ENCODE assay signal across 9 cellular contexts in genomic region chr19:49678970-49679831, GRCh38.
A peak's percentile ranks its signal among the peaks of the same experiment; 100 is the strongest.
DNase-seq lines count a peak whose midpoint lies in the region; TF ChIP-seq lines count a peak whose summit lies in the region.
"Had no signal": no experiment of that assay in that cellular context is flagged by ENCODE, and none has a peak within 500 bp of the region (broad histone marks: within the 10 kb centered on the region; RNA-seq: fewer than 3 reads in every experiment).

No MANE protein-coding gene starts in this region.

- DNase-seq in DMS 273 (lab: John Stamatoyannopoulos, UW; ENCODE audit: unreplicated experiment) (peak; percentile 64), DMS 273 treated with DMSO at 0.1 percent for 48 hours (lab: John Stamatoyannopoulos, UW) (no peak), NCI-H82 (lab: John Stamatoyannopoulos, UW) (peak; percentile 91), epithelial cell of esophagus (ENCODE audit: low read depth) (peak; percentile 32), retinal pigment epithelial cell (ENCODE audit: low read depth) (no peak), DMS153 treated with DMSO at 0.1 percent for 48 hours (lab: John Stamatoyannopoulos, UW; ENCODE audit: unreplicated experiment) (no peak), SIG-M5 (lab: John Stamatoyannopoulos, UW) (no peak), GM19238 (ENCODE audit: insufficient read length, low spot score) (no peak)
- DNase-seq: dermis blood vessel endothelial cell had no signal

- no peak for TF ChIP-seq CTCF in epithelial cell of esophagus (IDR thresholded peaks at IDR 0.05; ENCODE audit: insufficient read depth, low read depth, low read length, missing control alignments)
- no peak for TF ChIP-seq CTCF in retinal pigment epithelial cell (conservative IDR thresholded peaks at IDR 0.05; ENCODE audit: low read depth, low read length)

- H3K4me3 ChIP-seq in epithelial cell of esophagus (ENCODE audit: low read length), result no peak overlapping the region
- H3K4me3 ChIP-seq in retinal pigment epithelial cell (ENCODE audit: low read length), result peak overlapping the region; percentile 23

Comparison
In these comparisons a context has a peak if more than half of its experiments do, and no peak if none do; other contexts are left out.
1. DNase-seq: peak in DMS 273 (single experiment), NCI-H82 (single experiment) and epithelial cell of esophagus (single experiment); none in DMS 273 treated with DMSO at 0.1 percent for 48 hours (single experiment), retinal pigment epithelial cell (single experiment), DMS153 treated with DMSO at 0.1 percent for 48 hours (single experiment), SIG-M5 (single experiment) and GM19238 (single experiment).